Comparison of ENCODE assay signal across 12 cellular contexts in the genomic region with DNA sequence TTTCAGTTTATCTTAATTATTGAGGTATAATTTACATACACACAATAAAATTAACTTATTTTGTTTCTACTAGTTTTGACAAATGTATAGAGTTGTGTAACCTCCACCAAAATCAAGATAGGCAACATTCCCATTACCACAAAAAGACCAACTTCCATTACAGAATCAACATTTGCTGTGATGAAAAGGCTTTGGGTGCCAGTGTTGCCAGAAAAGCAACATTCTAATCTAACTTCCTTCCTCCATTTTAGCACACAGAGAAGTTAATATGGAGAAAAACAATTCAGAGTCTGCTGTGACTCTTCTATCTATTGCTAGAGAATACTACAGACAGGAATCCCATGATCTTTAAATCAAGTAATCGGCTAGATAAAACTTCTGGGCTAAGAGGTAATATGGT.
A peak's percentile ranks its signal among the peaks of the same experiment; 100 is the strongest.
DNase-seq lines count a peak whose midpoint lies in the region; ATAC-seq and TF ChIP-seq lines count a peak whose summit lies in the region.
"Had no signal": no experiment of that assay in that cellular context is flagged by ENCODE, and none has a peak within 500 bp of the region (broad histone marks: within the 10 kb centered on the region; RNA-seq: fewer than 3 reads in every experiment).

No MANE protein-coding gene starts in this region.

- TF ChIP-seq POLR2A in gastrocnemius medialis (IDR thresholded peaks at IDR 0.05) = no peak

- no peaks in the 10 kb centered on the region for H3K36me3 Mint-ChIP-seq in WTC11
- H3K36me3 Mint-ChIP-seq in glutamatergic neuron (ENCODE audit: unreplicated experiment) = no peaks in the 10 kb centered on the region

- intact Hi-C loops in gastrocnemius medialis (cut with DNase I; ENCODE audit: low total_unique reads) = no loop called here

- no peak for ATAC-seq in WTC11
- ATAC-seq in gastrocnemius medialis = no peak
- ATAC-seq: HCT116 had no signal

- peak overlapping the region; percentile 56 for H3K4me2 ChIP-seq in smooth muscle cell

- H3K27ac Mint-ChIP-seq in WTC11 (peak overlapping the region; percentile 72), glutamatergic neuron (ENCODE audit: unreplicated experiment) (peak overlapping the region; percentile 63)
- H3K27ac Mint-ChIP-seq: CD4-positive, CD25-positive, alpha-beta regulatory T cell had no signal

- in situ Hi-C loops in gastrocnemius medialis (cut with MboI; ENCODE audit: low sequenced_read_pairs in 4 of 4) = loop anchor here in 1 of 4 donors (25.0 kb wide), 1 partner anchor 90 kb away; no protein-coding TSS in a partner anchor

- H3K9me3 Mint-ChIP-seq in WTC11 (no peaks in the 10 kb centered on the region), glutamatergic neuron (ENCODE audit: unreplicated experiment) (peaks cover 7% of the 10 kb centered on the region)
- H3K9me3 Mint-ChIP-seq: CD4-positive, CD25-positive, alpha-beta regulatory T cell had no signal

- no peaks in the 10 kb centered on the region for H3K27me3 Mint-ChIP-seq in WTC11 (ENCODE audit: low read depth)
- no peaks in the 10 kb centered on the region for H3K27me3 Mint-ChIP-seq in glutamatergic neuron (ENCODE audit: unreplicated experiment)
- H3K27me3 Mint-ChIP-seq: CD4-positive, CD25-positive, alpha-beta regulatory T cell had no signal

- H3K4me1 ChIP-seq in smooth muscle cell (ENCODE audit: low read depth) = peaks cover 20% of the 10 kb centered on the region
- peaks cover 10 to 15% of the 10 kb centered on the region in 2 donors for H3K4me1 ChIP-seq in gastrocnemius medialis

- H3K27me3 ChIP-seq in smooth muscle cell (ENCODE audit: low read depth) = no peaks in the 10 kb centered on the region
- no peaks in the 10 kb centered on the region for H3K27me3 ChIP-seq in gastrocnemius medialis

- H3K27ac ChIP-seq in smooth muscle cell (ENCODE audit: low read depth) = peak overlapping the region; percentile 50
- peak overlapping the region in 2 of 4 donors; percentile 30 to 52 for H3K27ac ChIP-seq in gastrocnemius medialis

- WGBS in smooth muscle cell (ENCODE audit: low lambda C conversion rate) = 90% methylated on average over 1 of the region's 1 CpG

- H3K9me3 ChIP-seq in smooth muscle cell (replicated peaks; ENCODE audit: low read depth) (no peaks in the 10 kb centered on the region), gastrocnemius medialis (no peaks in the 10 kb centered on the region)

- CTCF ChIA-PET in WTC11 (lab: Charles Lee) = interaction anchor here (3.8 kb wide), 1 partner anchor 154 kb away, joined by 19 read pairs; no protein-coding TSS in a partner anchor

- H3K4me3 ChIP-seq in smooth muscle cell (peak overlapping the region; percentile 6), gastrocnemius medialis (no peak overlapping the region)

- H2AFZ ChIP-seq in smooth muscle cell (ENCODE audit: low read depth) = no peak overlapping the region

- H3F3A ChIP-seq in smooth muscle cell (ENCODE audit: low read depth) = no peaks in the 10 kb centered on the region

- POLR2A ChIA-PET in WTC11 (lab: Charles Lee) = interaction anchor here (0.5 kb wide), 1 partner anchor 85 kb away, joined by 5 read pairs; no protein-coding TSS in a partner anchor

- no peak overlapping the region for H3K9ac ChIP-seq in smooth muscle cell (ENCODE audit: low read depth)

- peaks cover 27% of the 10 kb centered on the region for H3K4me1 Mint-ChIP-seq in WTC11
- peaks cover 27% of the 10 kb centered on the region for H3K4me1 Mint-ChIP-seq in glutamatergic neuron (ENCODE audit: low read depth, unreplicated experiment)

- H3K36me3 ChIP-seq in smooth muscle cell (ENCODE audit: low read depth) (no peaks in the 10 kb centered on the region), gastrocnemius medialis (no peaks in the 10 kb centered on the region)

- H3K79me2 ChIP-seq in smooth muscle cell (ENCODE audit: low read depth) = peaks cover 98% of the 10 kb centered on the region

- H3K4me3 Mint-ChIP-seq in WTC11 = no peak overlapping the region; the same call in 1 of the 2 replicates
- H3K4me3 Mint-ChIP-seq in glutamatergic neuron (ENCODE audit: unreplicated experiment) = no peak overlapping the region
- H3K4me3 Mint-ChIP-seq: CD4-positive, CD25-positive, alpha-beta regulatory T cell had no signal

- H4K20me1 ChIP-seq in smooth muscle cell (ENCODE audit: low read depth) = peaks cover 49% of the 10 kb centered on the region

- DNase-seq in HT-29 (ENCODE audit: low spot score) (peak; percentile 11), WTC11 (ENCODE audit: low spot score) (no peak), glutamatergic neuron (no peak), smooth muscle cell (lab: John Stamatoyannopoulos, UW; ENCODE audit: unreplicated experiment) (no peak), gastrocnemius medialis (no peak), nucleus accumbens (lab: John Stamatoyannopoulos, UW) (no peak), ureter (ENCODE audit: low spot score) (no peak), dedifferentiated amniotic fluid mesenchymal stem cell (ENCODE audit: extremely low spot score) (no peak)
- DNase-seq: CD4-positive, CD25-positive, alpha-beta regulatory T cell; effector CD4-positive, alpha-beta T cell; RPMI8226 had no signal

- TF ChIP-seq CTCF in WTC11 (IDR thresholded peaks at IDR 0.05) (no peak), glutamatergic neuron (IDR thresholded peaks at IDR 0.05; ENCODE audit: partially characterized antibody, unreplicated experiment) (no peak), smooth muscle cell (IDR thresholded peaks at IDR 0.05; ENCODE audit: borderline replicate concordance, insufficient read depth, poor library complexity, severe bottlenecking) (no peak), gastrocnemius medialis (IDR thresholded peaks at IDR 0.05 in 4 of 5, conservative IDR thresholded peaks at IDR 0.05 in 1 of 5) (no peak)

TF ChIP-seq in WTC11, 78 proteins besides CTCF, POLR2A, EP300 and RAD21 (continues in another document):
- TF ChIP-seq CREB1 (CRISPR knock-in tag; IDR thresholded peaks at IDR 0.05) = no peak
- no peak for TF ChIP-seq ZNF396 (CRISPR knock-in tag; IDR thresholded peaks at IDR 0.05; ENCODE audit: borderline replicate concordance)
- TF ChIP-seq, protein P1, sequence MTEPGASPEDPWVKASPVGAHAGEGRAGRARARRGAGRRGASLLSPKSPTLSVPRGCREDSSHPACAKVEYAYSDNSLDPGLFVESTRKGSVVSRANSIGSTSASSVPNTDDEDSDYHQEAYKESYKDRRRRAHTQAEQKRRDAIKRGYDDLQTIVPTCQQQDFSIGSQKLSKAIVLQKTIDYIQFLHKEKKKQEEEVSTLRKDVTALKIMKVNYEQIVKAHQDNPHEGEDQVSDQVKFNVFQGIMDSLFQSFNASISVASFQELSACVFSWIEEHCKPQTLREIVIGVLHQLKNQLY (CRISPR knock-in tag; IDR thresholded peaks at IDR 0.05) = no peak
- TF ChIP-seq GRHL2 (CRISPR knock-in tag; IDR thresholded peaks at IDR 0.05; ENCODE audit: insufficient replicate concordance, severe bottlenecking) = no peak
- TF ChIP-seq TEAD1 (CRISPR knock-in tag; IDR thresholded peaks at IDR 0.05) = no peak
- TF ChIP-seq, protein P2, sequence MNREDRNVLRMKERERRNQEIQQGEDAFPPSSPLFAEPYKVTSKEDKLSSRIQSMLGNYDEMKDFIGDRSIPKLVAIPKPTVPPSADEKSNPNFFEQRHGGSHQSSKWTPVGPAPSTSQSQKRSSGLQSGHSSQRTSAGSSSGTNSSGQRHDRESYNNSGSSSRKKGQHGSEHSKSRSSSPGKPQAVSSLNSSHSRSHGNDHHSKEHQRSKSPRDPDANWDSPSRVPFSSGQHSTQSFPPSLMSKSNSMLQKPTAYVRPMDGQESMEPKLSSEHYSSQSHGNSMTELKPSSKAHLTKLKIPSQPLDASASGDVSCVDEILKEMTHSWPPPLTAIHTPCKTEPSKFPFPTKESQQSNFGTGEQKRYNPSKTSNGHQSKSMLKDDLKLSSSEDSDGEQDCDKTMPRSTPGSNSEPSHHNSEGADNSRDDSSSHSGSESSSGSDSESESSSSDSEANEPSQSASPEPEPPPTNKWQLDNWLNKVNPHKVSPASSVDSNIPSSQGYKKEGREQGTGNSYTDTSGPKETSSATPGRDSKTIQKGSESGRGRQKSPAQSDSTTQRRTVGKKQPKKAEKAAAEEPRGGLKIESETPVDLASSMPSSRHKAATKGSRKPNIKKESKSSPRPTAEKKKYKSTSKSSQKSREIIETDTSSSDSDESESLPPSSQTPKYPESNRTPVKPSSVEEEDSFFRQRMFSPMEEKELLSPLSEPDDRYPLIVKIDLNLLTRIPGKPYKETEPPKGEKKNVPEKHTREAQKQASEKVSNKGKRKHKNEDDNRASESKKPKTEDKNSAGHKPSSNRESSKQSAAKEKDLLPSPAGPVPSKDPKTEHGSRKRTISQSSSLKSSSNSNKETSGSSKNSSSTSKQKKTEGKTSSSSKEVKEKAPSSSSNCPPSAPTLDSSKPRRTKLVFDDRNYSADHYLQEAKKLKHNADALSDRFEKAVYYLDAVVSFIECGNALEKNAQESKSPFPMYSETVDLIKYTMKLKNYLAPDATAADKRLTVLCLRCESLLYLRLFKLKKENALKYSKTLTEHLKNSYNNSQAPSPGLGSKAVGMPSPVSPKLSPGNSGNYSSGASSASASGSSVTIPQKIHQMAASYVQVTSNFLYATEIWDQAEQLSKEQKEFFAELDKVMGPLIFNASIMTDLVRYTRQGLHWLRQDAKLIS (CRISPR knock-in tag; IDR thresholded peaks at IDR 0.05; ENCODE audit: borderline replicate concordance) = no peak
- TF ChIP-seq, protein P3, sequence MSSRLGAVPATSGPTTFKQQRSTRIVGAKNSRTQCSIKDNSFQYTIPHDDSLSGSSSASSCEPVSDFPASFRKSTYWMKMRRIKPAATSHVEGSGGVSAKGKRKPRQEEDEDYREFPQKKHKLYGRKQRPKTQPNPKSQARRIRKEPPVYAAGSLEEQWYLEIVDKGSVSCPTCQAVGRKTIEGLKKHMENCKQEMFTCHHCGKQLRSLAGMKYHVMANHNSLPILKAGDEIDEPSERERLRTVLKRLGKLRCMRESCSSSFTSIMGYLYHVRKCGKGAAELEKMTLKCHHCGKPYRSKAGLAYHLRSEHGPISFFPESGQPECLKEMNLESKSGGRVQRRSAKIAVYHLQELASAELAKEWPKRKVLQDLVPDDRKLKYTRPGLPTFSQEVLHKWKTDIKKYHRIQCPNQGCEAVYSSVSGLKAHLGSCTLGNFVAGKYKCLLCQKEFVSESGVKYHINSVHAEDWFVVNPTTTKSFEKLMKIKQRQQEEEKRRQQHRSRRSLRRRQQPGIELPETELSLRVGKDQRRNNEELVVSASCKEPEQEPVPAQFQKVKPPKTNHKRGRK (CRISPR knock-in tag; IDR thresholded peaks at IDR 0.05; ENCODE audit: borderline replicate concordance) = no peak
- no peak for TF ChIP-seq NR1H2 (CRISPR knock-in tag; IDR thresholded peaks at IDR 0.05)
- TF ChIP-seq ESRRA (CRISPR knock-in tag; IDR thresholded peaks at IDR 0.05; ENCODE audit: borderline replicate concordance) = no peak
